In the genomic region with DNA sequence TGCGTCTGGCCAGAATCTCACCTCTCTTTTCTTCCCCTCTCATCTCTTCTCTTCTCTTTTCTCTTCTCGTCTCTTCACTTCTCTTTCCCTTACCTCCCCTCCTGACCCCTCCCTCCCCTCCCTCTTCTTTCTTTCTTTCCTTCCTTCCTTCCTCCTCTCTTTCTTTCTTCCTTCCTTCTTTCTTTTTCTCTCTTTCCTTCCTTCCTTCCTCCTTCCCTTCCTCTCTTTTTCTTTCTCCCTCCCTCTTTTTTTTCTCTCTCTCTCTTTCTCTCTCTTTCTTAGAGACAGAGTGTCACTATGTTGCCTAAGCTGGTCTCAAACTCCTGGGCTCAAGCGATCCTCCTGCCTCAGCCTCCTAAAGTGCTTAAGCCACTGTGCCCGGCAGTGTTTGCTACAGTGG, we compare ENCODE assay signal across 1 cellular context.
TF ChIP-seq lines count a peak whose summit lies in the region.

No MANE protein-coding gene starts in this region.

TF ChIP-seq in GM23338, 12 proteins besides CTCF, POLR2A, EP300 and RAD21 (continued from another document):
- TF ChIP-seq REST (IDR thresholded peaks at IDR 0.05; ENCODE audit: unreplicated experiment) (no peak), ZNF114 (CRISPR knock-in tag; IDR thresholded peaks at IDR 0.05) (no peak), CREB1 (CRISPR knock-in tag; IDR thresholded peaks at IDR 0.05; ENCODE audit: low read depth) (no peak), EZH2 (IDR thresholded peaks at IDR 0.05; ENCODE audit: low read depth, unreplicated experiment) (no peak), POLR2AphosphoS5 (IDR thresholded peaks at IDR 0.05; ENCODE audit: low read depth) (no peak), NANOG (IDR thresholded peaks at IDR 0.05; ENCODE audit: borderline replicate concordance) (no peak), ETS1 (IDR thresholded peaks at IDR 0.05) (no peak)
- TF ChIP-seq, protein P1, sequence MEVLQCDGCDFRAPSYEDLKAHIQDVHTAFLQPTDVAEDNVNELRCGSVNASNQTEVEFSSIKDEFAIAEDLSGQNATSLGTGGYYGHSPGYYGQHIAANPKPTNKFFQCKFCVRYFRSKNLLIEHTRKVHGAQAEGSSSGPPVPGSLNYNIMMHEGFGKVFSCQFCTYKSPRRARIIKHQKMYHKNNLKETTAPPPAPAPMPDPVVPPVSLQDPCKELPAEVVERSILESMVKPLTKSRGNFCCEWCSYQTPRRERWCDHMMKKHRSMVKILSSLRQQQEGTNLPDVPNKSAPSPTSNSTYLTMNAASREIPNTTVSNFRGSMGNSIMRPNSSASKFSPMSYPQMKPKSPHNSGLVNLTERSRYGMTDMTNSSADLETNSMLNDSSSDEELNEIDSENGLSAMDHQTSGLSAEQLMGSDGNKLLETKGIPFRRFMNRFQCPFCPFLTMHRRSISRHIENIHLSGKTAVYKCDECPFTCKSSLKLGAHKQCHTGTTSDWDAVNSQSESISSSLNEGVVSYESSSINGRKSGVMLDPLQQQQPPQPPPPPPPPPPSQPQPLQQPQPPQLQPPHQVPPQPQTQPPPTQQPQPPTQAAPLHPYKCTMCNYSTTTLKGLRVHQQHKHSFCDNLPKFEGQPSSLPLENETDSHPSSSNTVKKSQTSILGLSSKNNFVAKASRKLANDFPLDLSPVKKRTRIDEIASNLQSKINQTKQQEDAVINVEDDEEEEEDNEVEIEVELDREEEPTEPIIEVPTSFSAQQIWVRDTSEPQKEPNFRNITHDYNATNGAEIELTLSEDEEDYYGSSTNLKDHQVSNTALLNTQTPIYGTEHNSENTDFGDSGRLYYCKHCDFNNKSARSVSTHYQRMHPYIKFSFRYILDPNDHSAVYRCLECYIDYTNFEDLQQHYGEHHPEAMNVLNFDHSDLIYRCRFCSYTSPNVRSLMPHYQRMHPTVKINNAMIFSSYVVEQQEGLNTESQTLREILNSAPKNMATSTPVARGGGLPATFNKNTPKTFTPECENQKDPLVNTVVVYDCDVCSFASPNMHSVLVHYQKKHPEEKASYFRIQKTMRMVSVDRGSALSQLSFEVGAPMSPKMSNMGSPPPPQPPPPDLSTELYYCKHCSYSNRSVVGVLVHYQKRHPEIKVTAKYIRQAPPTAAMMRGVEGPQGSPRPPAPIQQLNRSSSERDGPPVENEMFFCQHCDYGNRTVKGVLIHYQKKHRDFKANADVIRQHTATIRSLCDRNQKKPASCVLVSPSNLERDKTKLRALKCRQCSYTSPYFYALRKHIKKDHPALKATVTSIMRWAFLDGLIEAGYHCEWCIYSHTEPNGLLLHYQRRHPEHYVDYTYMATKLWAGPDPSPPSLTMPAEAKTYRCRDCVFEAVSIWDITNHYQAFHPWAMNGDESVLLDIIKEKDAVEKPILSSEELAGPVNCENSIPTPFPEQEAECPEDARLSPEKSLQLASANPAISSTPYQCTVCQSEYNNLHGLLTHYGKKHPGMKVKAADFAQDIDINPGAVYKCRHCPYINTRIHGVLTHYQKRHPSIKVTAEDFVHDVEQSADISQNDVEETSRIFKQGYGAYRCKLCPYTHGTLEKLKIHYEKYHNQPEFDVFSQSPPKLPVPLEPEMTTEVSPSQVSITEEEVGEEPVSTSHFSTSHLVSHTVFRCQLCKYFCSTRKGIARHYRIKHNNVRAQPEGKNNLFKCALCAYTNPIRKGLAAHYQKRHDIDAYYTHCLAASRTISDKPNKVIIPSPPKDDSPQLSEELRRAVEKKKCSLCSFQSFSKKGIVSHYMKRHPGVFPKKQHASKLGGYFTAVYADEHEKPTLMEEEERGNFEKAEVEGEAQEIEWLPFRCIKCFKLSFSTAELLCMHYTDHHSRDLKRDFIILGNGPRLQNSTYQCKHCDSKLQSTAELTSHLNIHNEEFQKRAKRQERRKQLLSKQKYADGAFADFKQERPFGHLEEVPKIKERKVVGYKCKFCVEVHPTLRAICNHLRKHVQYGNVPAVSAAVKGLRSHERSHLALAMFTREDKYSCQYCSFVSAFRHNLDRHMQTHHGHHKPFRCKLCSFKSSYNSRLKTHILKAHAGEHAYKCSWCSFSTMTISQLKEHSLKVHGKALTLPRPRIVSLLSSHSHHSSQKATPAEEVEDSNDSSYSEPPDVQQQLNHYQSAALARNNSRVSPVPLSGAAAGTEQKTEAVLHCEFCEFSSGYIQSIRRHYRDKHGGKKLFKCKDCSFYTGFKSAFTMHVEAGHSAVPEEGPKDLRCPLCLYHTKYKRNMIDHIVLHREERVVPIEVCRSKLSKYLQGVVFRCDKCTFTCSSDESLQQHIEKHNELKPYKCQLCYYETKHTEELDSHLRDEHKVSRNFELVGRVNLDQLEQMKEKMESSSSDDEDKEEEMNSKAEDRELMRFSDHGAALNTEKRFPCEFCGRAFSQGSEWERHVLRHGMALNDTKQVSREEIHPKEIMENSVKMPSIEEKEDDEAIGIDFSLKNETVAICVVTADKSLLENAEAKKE (CRISPR knock-in tag; IDR thresholded peaks at IDR 0.05) = no peak
TF ChIP-seq in GM23338: peak in this region for 0.
